Comparison of ENCODE assay signal across 8 cellular contexts in genomic region chr10:101066146-101066889, GRCh38. TPM values are rescaled to one million over a fixed set of nuclear protein-coding genes. Genes with fewer than 3 reads are reported as not detected.
A peak's percentile ranks its signal among the peaks of the same experiment; 100 is the strongest.
DNase-seq lines count a peak whose midpoint lies in the region; ATAC-seq and FAIRE-seq lines count a peak whose summit lies in the region.

No MANE protein-coding gene starts in this region.

- no peak overlapping the region for H3K9ac ChIP-seq in trophoblast cell (ENCODE audit: low read length)

- H2AFZ ChIP-seq in trophoblast cell (ENCODE audit: insufficient read depth, low read length, poor library complexity): peak overlapping the region; percentile 28

- H3K4me2 ChIP-seq in trophoblast cell (ENCODE audit: low read length): peak overlapping the region; percentile 60

- H3K27me3 ChIP-seq in trophoblast cell (ENCODE audit: insufficient read depth, low read length): peaks cover 48% of the 10 kb centered on the region

- peak overlapping the region; percentile 5 for H4K8ac ChIP-seq in trophoblast cell (ENCODE audit: low read depth, low read length)

- H3K79me2 ChIP-seq in trophoblast cell (ENCODE audit: control insufficient read depth, insufficient read depth, low read length, poor library complexity): peaks cover 3% of the 10 kb centered on the region

- peaks cover 31 to 34% of the 10 kb centered on the region in 2 experiments for H3K4me1 ChIP-seq in trophoblast cell (ENCODE audit: control insufficient read depth in 1 of 2, insufficient read depth in 2 of 2, low read length in 2 of 2)

- intact Hi-C loops in Right ventricle myocardium superior (cut with DNase I): no loop called here

- peaks cover 2% of the 10 kb centered on the region for H3K9me3 ChIP-seq in trophoblast cell (ENCODE audit: insufficient read depth, low read depth, low read length)

- DNase-seq in DMS53 treated with DMSO at 0.1 percent for 48 hours (lab: John Stamatoyannopoulos, UW; ENCODE audit: unreplicated experiment) (peak; percentile 80), RCC 7860 (ENCODE audit: low spot score) (peak; percentile 78), Right ventricle myocardium superior (peak; percentile 87), trophoblast cell (peak; percentile 79 to 85)
- peak; percentile 48 for DNase-seq in activated naive CD4-positive, alpha-beta T cell treated with anti-CD3 and anti-CD28 coated beads, Interleukin-2, amount 50 U/mL, for 16 hours

- peak; percentile 60 for FAIRE-seq in RCC 7860 (lab: Jason Lieb, UNC)

- no CpG with 5 or more reads among the region's 49 CpGs for WGBS in trophoblast cell (ENCODE audit: extremely low coverage, insufficient coverage, insufficient read length)

- H2BK12ac ChIP-seq in trophoblast cell (ENCODE audit: low read length): no peak overlapping the region

- no peak overlapping the region for H3K27ac ChIP-seq in trophoblast cell (ENCODE audit: low read depth, low read length)

- no peak overlapping the region for H3K23ac ChIP-seq in trophoblast cell (ENCODE audit: low read length)

- ATAC-seq in HG03439 (IDR thresholded peaks at IDR 0.05; ENCODE audit: unreplicated experiment) (peak; percentile 38), Right ventricle myocardium superior (ENCODE audit: poor library complexity) (peak; percentile 49), GM18517 (IDR thresholded peaks at IDR 0.05; ENCODE audit: unreplicated experiment) (no peak), GM18868 (IDR thresholded peaks at IDR 0.05; ENCODE audit: unreplicated experiment) (no peak)

- H3K14ac ChIP-seq in trophoblast cell (ENCODE audit: low read length): no peak overlapping the region

- no peak overlapping the region for H3K4me3 ChIP-seq in trophoblast cell (ENCODE audit: low read depth, low read length)

- H4K12ac ChIP-seq in trophoblast cell (ENCODE audit: low read depth, low read length): no peak overlapping the region

- H3K18ac ChIP-seq in trophoblast cell (ENCODE audit: low read length): no peak overlapping the region

- no peak overlapping the region for H2BK5ac ChIP-seq in trophoblast cell (ENCODE audit: low read depth, low read length, poor library complexity)

- H3K4ac ChIP-seq in trophoblast cell (ENCODE audit: low read depth, low read length): no peak overlapping the region

- no peak overlapping the region for H2BK120ac ChIP-seq in trophoblast cell (ENCODE audit: insufficient read depth, low read length, poor library complexity)

- H2AK5ac ChIP-seq in trophoblast cell (ENCODE audit: low read length): no peak overlapping the region

- no peaks in the 10 kb centered on the region for H3K36me3 ChIP-seq in trophoblast cell (ENCODE audit: control insufficient read depth in 1 of 2, insufficient read depth in 2 of 2, low read length in 2 of 2)

- no peak overlapping the region for H4K91ac ChIP-seq in trophoblast cell (ENCODE audit: low read depth, low read length)

- peaks cover 6% of the 10 kb centered on the region for H3K79me1 ChIP-seq in trophoblast cell (ENCODE audit: low read length)

RNA-seq across cellular contexts. Expression of gene KAZALD1, which starts 4.5 kb away (rescaled TPM):
- 5.0 TPM for total RNA-seq in Right ventricle myocardium superior
- 1.6 and 1.7 TPM in 2 replicates for polyA plus RNA-seq in trophoblast cell (2013)

RNA-seq across cellular contexts. Expression of gene SFXN3, which starts 35.3 kb away (rescaled TPM):
- total RNA-seq in Right ventricle myocardium superior: 11.4 TPM
- 20.6 and 20.8 TPM in 2 replicates for polyA plus RNA-seq in trophoblast cell (2013)

RNA-seq across cellular contexts. Expression of gene PDZD7, which starts 35.4 kb away (rescaled TPM):
- 0.38 TPM for total RNA-seq in Right ventricle myocardium superior
- 0.68 and 0.79 TPM in 2 replicates for polyA plus RNA-seq in trophoblast cell (2013)

Comparison
In these comparisons a context has a peak if more than half of its experiments do, and no peak if none do; other contexts are left out.
1. ATAC-seq: peak in HG03439 (single experiment) and Right ventricle myocardium superior (single experiment); none in GM18517 (single experiment) and GM18868 (single experiment).
2. Peak in every context shown above with its lines, with median percentiles within 50 percentile points of each other: DNase-seq.